In the genomic region with DNA sequence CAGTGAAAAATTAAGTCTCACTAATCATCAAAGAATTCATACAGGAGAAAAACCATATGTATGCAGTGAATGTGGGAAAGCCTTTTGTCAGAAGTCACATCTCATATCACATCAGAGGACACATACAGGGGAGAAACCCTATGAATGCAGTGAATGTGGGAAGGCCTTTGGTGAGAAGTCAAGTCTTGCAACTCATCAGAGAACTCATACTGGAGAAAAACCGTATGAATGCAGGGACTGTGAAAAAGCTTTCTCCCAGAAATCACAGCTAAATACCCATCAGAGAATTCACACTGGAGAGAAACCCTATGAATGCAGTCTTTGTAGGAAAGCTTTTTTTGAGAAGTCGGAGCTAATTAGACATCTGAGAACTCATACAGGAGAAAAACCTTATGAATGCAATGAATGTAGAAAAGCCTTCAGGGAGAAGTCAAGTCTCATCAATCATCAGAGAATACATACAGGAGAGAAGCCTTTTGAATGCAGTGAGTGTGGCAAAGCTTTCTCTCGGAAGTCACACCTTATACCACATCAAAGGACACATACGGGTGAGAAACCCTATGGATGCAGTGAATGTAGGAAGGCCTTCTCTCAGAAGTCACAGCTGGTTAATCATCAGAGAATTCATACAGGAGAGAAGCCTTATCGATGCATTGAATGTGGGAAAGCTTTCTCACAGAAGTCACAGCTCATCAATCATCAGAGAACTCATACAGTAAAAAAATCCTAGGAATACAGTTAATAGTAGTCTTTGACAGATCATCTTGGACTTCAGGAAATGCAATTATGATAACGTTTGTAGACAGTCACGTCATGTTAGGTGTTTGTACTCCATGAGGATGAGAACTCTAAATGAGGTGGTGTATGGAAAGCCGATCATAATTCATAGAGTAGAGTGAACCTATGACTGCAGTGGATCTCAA, we compare ENCODE assay signal across 9 cellular contexts. TPM values are rescaled to one million over a fixed set of nuclear protein-coding genes. Genes with fewer than 3 reads are reported as not detected.
DNase-seq lines count a peak whose midpoint lies in the region; ATAC-seq and TF ChIP-seq lines count a peak whose summit lies in the region.
"Had no signal": no experiment of that assay in that cellular context is flagged by ENCODE, and none has a peak within 500 bp of the region (broad histone marks: within the 10 kb centered on the region; RNA-seq: fewer than 3 reads in every experiment).

No MANE protein-coding gene starts in this region.

- H3K4me1 Mint-ChIP-seq in naive thymus-derived CD4-positive, alpha-beta T cell = no peaks in the 10 kb centered on the region

- H3K4me3 Mint-ChIP-seq in naive thymus-derived CD4-positive, alpha-beta T cell = peak overlapping the region in 2 of 10 donors; percentile 19 to 27

- H3K4me2 ChIP-seq in DND-41 (ENCODE audit: insufficient read depth, low read length) (no peak overlapping the region), Karpas-422 (ENCODE audit: low read depth, low read length, poor library complexity, severe bottlenecking) (no peak overlapping the region)

- POLR2A ChIA-PET in naive thymus-derived CD4-positive, alpha-beta T cell (lab: Charles Lee) = interaction anchor here (0.7 kb wide), 1 partner anchor 69 kb away, joined by 3 read pairs; no protein-coding TSS in a partner anchor

- TF ChIP-seq CTCF in DND-41 (IDR thresholded peaks at IDR 0.05; ENCODE audit: borderline replicate concordance, extremely low read depth, low read length, poor library complexity, severe bottlenecking) = no peak
- TF ChIP-seq CTCF in brain microvascular endothelial cell (IDR thresholded peaks at IDR 0.05; ENCODE audit: low read depth, low read length, missing control alignments) = no peak

- peaks cover 93% of the 10 kb centered on the region for H3K9me3 ChIP-seq in DND-41 (ENCODE audit: insufficient read depth, low read length, severe bottlenecking)
- H3K9me3 ChIP-seq in Karpas-422 (ENCODE audit: low read length) = peaks cover 77% of the 10 kb centered on the region
- H3K9me3 ChIP-seq in naive thymus-derived CD4-positive, alpha-beta T cell (ENCODE audit: control insufficient read depth in 2 of 3, low read length in 3 of 3) = peaks cover 52 to 81% (median 74%) of the 10 kb centered on the region in 3 experiments

- H3K9ac ChIP-seq in DND-41 (ENCODE audit: low read depth, low read length) (no peak overlapping the region), Karpas-422 (ENCODE audit: low read length) (no peak overlapping the region)

- no peak for DNase-seq in DND-41
- peak; percentile 46 for DNase-seq in Karpas-422
- peak; percentile 7 for DNase-seq in dermis blood vessel endothelial cell
- DNase-seq in naive thymus-derived CD4-positive, alpha-beta T cell = no peak
- DNase-seq in AG20443 (ENCODE audit: low spot score) = no peak
- DNase-seq in brain microvascular endothelial cell = no peak
- DNase-seq in left ventricle myocardium superior = no peak
- DNase-seq: activated naive CD4-positive, alpha-beta T cell treated with Interleukin-2 at 50 U/mL for 16 hours had no signal

- H4K20me1 ChIP-seq in DND-41 (ENCODE audit: insufficient read depth, low read length) (no peaks in the 10 kb centered on the region), Karpas-422 (ENCODE audit: insufficient read depth, low read depth, low read length) (no peaks in the 10 kb centered on the region)

- no peaks in the 10 kb centered on the region for H3K27me3 Mint-ChIP-seq in naive thymus-derived CD4-positive, alpha-beta T cell

- H3K9me3 Mint-ChIP-seq in naive thymus-derived CD4-positive, alpha-beta T cell = peaks cover 6 to 90% (median 69%) of the 10 kb centered on the region in 11 donors

- intact Hi-C loops in naive thymus-derived CD4-positive, alpha-beta T cell (cut with micrococcal nuclease) = no loop called here
- intact Hi-C loops in left ventricle myocardium superior (cut with micrococcal nuclease) = no loop called here

- ATAC-seq in DND-41 (ENCODE audit: insufficient read depth, low read depth) (peak; percentile 14; the same call in 1 of the 3 replicates), left ventricle myocardium superior (no peak)
- no peak for ATAC-seq in naive thymus-derived CD4-positive, alpha-beta T cell

- H3K27ac ChIP-seq in DND-41 (ENCODE audit: low read length) (no peak overlapping the region), Karpas-422 (ENCODE audit: low read length) (no peak overlapping the region), brain microvascular endothelial cell (no peak overlapping the region)
- no peak overlapping the region for H3K27ac ChIP-seq in naive thymus-derived CD4-positive, alpha-beta T cell (ENCODE audit: low read depth, low read length)
- H3K27ac ChIP-seq: SK-N-MC had no signal

- no peak overlapping the region for H3K4me3 ChIP-seq in DND-41 (ENCODE audit: low read depth in 1 of 2, low read length in 2 of 2)
- 0 out of 2 replicates have a peak overlapping the region, but pooled peaks have one; percentile 3 for H3K4me3 ChIP-seq in Karpas-422 (ENCODE audit: low read length)
- H3K4me3 ChIP-seq in naive thymus-derived CD4-positive, alpha-beta T cell (ENCODE audit: low read length) = peak overlapping the region; percentile 38
- H3K4me3 ChIP-seq in brain microvascular endothelial cell (ENCODE audit: low read depth, low read length) = no peak overlapping the region
- H3K4me3 ChIP-seq: SK-N-MC had no signal

- H2AFZ ChIP-seq in DND-41 (ENCODE audit: low read depth, low read length) (no peak overlapping the region), Karpas-422 (ENCODE audit: low read length) (no peak overlapping the region)

- H3K4me1 ChIP-seq in DND-41 (ENCODE audit: insufficient read depth, low read length) (no peaks in the 10 kb centered on the region), Karpas-422 (ENCODE audit: low read length) (no peaks in the 10 kb centered on the region)
- no peaks in the 10 kb centered on the region for H3K4me1 ChIP-seq in naive thymus-derived CD4-positive, alpha-beta T cell (ENCODE audit: control insufficient read depth in 2 of 2, insufficient read depth in 2 of 2, low read length in 2 of 2)

- H3K79me2 ChIP-seq in DND-41 (ENCODE audit: insufficient read depth, low read length) = no peaks in the 10 kb centered on the region
- H3K79me2 ChIP-seq in Karpas-422 (ENCODE audit: low read length) = no peaks in the 10 kb centered on the region

- H3K27ac Mint-ChIP-seq in naive thymus-derived CD4-positive, alpha-beta T cell = peak overlapping the region in 4 of 9 donors; percentile 5 to 81 (median 33)

- no peaks in the 10 kb centered on the region for H3K27me3 ChIP-seq in DND-41 (ENCODE audit: insufficient read depth, low read length, poor library complexity)
- H3K27me3 ChIP-seq in Karpas-422 (ENCODE audit: low read length) = no peaks in the 10 kb centered on the region
- H3K27me3 ChIP-seq in naive thymus-derived CD4-positive, alpha-beta T cell (ENCODE audit: control insufficient read depth in 2 of 2, insufficient read depth in 2 of 2, low read length in 2 of 2) = no peaks in the 10 kb centered on the region
- no peaks in the 10 kb centered on the region for H3K27me3 ChIP-seq in brain microvascular endothelial cell (replicated peaks)

- H3K9me2 ChIP-seq in Karpas-422 (replicated peaks; ENCODE audit: insufficient read depth, low read length) = no peaks in the 10 kb centered on the region

- in situ Hi-C loops in brain microvascular endothelial cell (cut with HindIII; ENCODE audit: low pct_ligation_motif_present, low sequenced_read_pairs) = no loop called here

- H3K36me3 ChIP-seq in DND-41 (ENCODE audit: insufficient read depth, low read length) (peaks cover 41% of the 10 kb centered on the region), Karpas-422 (ENCODE audit: insufficient read depth, low read length) (peaks cover 48% of the 10 kb centered on the region), brain microvascular endothelial cell (replicated peaks) (peaks cover 33% of the 10 kb centered on the region)
- H3K36me3 ChIP-seq in naive thymus-derived CD4-positive, alpha-beta T cell (ENCODE audit: control insufficient read depth in 2 of 3, insufficient read depth in 3 of 3, low read length in 3 of 3) = peaks cover 4 to 22% (median 8%) of the 10 kb centered on the region in 3 experiments

- CTCF ChIA-PET in naive thymus-derived CD4-positive, alpha-beta T cell (lab: Charles Lee) = no interaction called here

- peaks cover 28 to 61% (median 51%) of the 10 kb centered on the region in 5 donors for H3K36me3 Mint-ChIP-seq in naive thymus-derived CD4-positive, alpha-beta T cell

RNA-seq across cellular contexts. Expression of a gene that starts 21.2 kb away (rescaled TPM):
- 29.7 and 33.2 TPM in 2 replicates for total RNA-seq in Karpas-422 (2014; rRNA removed; shearing (Covaris generic); ENCODE audit: low replicate concordance)
- 20.5 and 31.0 TPM in 2 replicates for total RNA-seq in dermis blood vessel endothelial cell
- total RNA-seq in naive thymus-derived CD4-positive, alpha-beta T cell = 10 to 100 TPM; 27.4 to 52.7 (median 31.6) TPM
- 10 to 100 TPM; 22.5 to 22.6 TPM for polyA plus RNA-seq in naive thymus-derived CD4-positive, alpha-beta T cell
- total RNA-seq in left ventricle myocardium superior = 20.4 TPM

RNA-seq across cellular contexts. Expression of a gene that starts 22.3 kb away (rescaled TPM):
- total RNA-seq in Karpas-422 (2014; rRNA removed; shearing (Covaris generic); ENCODE audit: low replicate concordance) = 11.0 and 29.0 TPM in 2 replicates
- 20.1 and 22.6 TPM in 2 replicates for total RNA-seq in dermis blood vessel endothelial cell
- total RNA-seq in naive thymus-derived CD4-positive, alpha-beta T cell = 10 to 100 TPM; 11.2 to 29.9 (median 16.0) TPM
- polyA plus RNA-seq in naive thymus-derived CD4-positive, alpha-beta T cell = 10 to 100 TPM; 22.9 to 30.7 TPM
- total RNA-seq in left ventricle myocardium superior = 6.5 TPM

Comparison
In these comparisons a context has a peak if more than half of its experiments do, and no peak if none do; other contexts are left out.
1. DNase-seq: peak in Karpas-422 (single experiment) and dermis blood vessel endothelial cell (single experiment); none in DND-41 (single experiment), naive thymus-derived CD4-positive, alpha-beta T cell (0 of 9), AG20443 (single experiment), brain microvascular endothelial cell (single experiment) and left ventricle myocardium superior (single experiment).
2. H3K4me3 ChIP-seq: peak in Karpas-422 (single experiment) and naive thymus-derived CD4-positive, alpha-beta T cell (single experiment); none in DND-41 (0 of 2) and brain microvascular endothelial cell (single experiment).